In genomic region chr10:97503413-97503812, GRCh38 we compare ENCODE assay signal across 25 cellular contexts. TPM values are rescaled to one million over a fixed set of nuclear protein-coding genes. Genes with fewer than 3 reads are reported as not detected.
DNase-seq lines count a peak whose midpoint lies in the region; ATAC-seq and TF ChIP-seq lines count a peak whose summit lies in the region.
"Had no signal": no experiment of that assay in that cellular context is flagged by ENCODE, and none has a peak within 500 bp of the region (broad histone marks: within the 10 kb centered on the region; RNA-seq: fewer than 3 reads in every experiment).

No MANE protein-coding gene starts in this region.

- H3K23ac ChIP-seq in trophoblast cell (ENCODE audit: low read length) (no peak overlapping the region), mesendoderm (ENCODE audit: low read length) (no peak overlapping the region)

- no peaks in the 10 kb centered on the region for H3K9me3 ChIP-seq in heart right ventricle
- H3K9me3 ChIP-seq in trophoblast cell (ENCODE audit: insufficient read depth, low read depth, low read length) = peaks cover 2% of the 10 kb centered on the region
- H3K9me3 ChIP-seq: A549, body of pancreas, gastroesophageal sphincter, right lobe of liver, stomach had no signal

- peak; percentile 57 for DNase-seq in CD1c-positive myeloid dendritic cell (ENCODE audit: extremely low spot score)
- peak; percentile 71 for DNase-seq in NB4 (ENCODE audit: low read depth)
- peak; percentile 49 to 59 for DNase-seq in heart right ventricle
- no peak for DNase-seq in trophoblast cell
- no peak for DNase-seq in NCI-H2227 treated with DMSO at 0.1 percent for 48 hours (lab: John Stamatoyannopoulos, UW)
- DNase-seq in mesendoderm = no peak
- DNase-seq: activated B cell treated with CpG ODN at 0.5 μM for 24 hours; activated naive CD4-positive, alpha-beta T cell treated with Interleukin-2 at 50 U/mL for 16 hours; activated T-cell treated with anti-CD3 and anti-CD28 coated beads, Interleukin-2, amount 50 U/mL, for 72 hours; body of pancreas; CD8-positive, alpha-beta T cell; cerebellar nuclear complex; hippocampal formation; mesenchymal stem cell; NCI-H146; NCI-H446; NCI-H774; right lobe of liver; RPMI8226; stimulated activated CD4-positive, alpha-beta T cell treated with anti-CD3 and anti-CD28 coated beads, Interleukin-4, amount 100 ng/mL, for 1 hour; stomach had no signal

- H4K8ac ChIP-seq in trophoblast cell (ENCODE audit: low read depth, low read length) (no peak overlapping the region), mesendoderm (ENCODE audit: low read depth, low read length) (no peak overlapping the region)

- no peak overlapping the region for H4K12ac ChIP-seq in trophoblast cell (ENCODE audit: low read depth, low read length)

- no peak overlapping the region for H3K56ac ChIP-seq in mesendoderm (ENCODE audit: low read length)

- no peak overlapping the region for H3K14ac ChIP-seq in trophoblast cell (ENCODE audit: low read length)

- H3K36me3 ChIP-seq in heart right ventricle (no peaks in the 10 kb centered on the region), trophoblast cell (ENCODE audit: control insufficient read depth in 1 of 2, insufficient read depth in 2 of 2, low read length in 2 of 2) (no peaks in the 10 kb centered on the region), mesendoderm (ENCODE audit: control insufficient read depth, insufficient read depth, low read length) (no peaks in the 10 kb centered on the region)
- H3K36me3 ChIP-seq: gastroesophageal sphincter, right lobe of liver, stomach had no signal

- H3K4me1 ChIP-seq in heart right ventricle (peaks cover 3 to 58% (median 36%) of the 10 kb centered on the region in 9 donors), trophoblast cell (ENCODE audit: control insufficient read depth in 1 of 2, insufficient read depth in 2 of 2, low read length in 2 of 2) (peaks cover 5% of the 10 kb centered on the region in 2 experiments), mesendoderm (ENCODE audit: control insufficient read depth, low read depth, low read length) (peaks cover 7% of the 10 kb centered on the region)

- TF ChIP-seq CTCF in NB4 (IDR thresholded peaks at IDR 0.05; ENCODE audit: low read depth, low read length) (no peak), heart right ventricle (IDR thresholded peaks at IDR 0.05) (no peak)

- H3K79me1 ChIP-seq in trophoblast cell (ENCODE audit: low read length) (peaks cover 9% of the 10 kb centered on the region), mesendoderm (ENCODE audit: low read length) (peaks cover 26% of the 10 kb centered on the region)

- H3K18ac ChIP-seq in trophoblast cell (ENCODE audit: low read length) (no peak overlapping the region), mesendoderm (ENCODE audit: low read length) (no peak overlapping the region)

- H3K27me3 ChIP-seq in heart right ventricle (no peaks in the 10 kb centered on the region), trophoblast cell (ENCODE audit: insufficient read depth, low read length) (peaks cover 6% of the 10 kb centered on the region), mesendoderm (ENCODE audit: insufficient read depth, low read length, poor library complexity) (no peaks in the 10 kb centered on the region)
- H3K27me3 ChIP-seq: body of pancreas, gastroesophageal sphincter, right lobe of liver, stomach had no signal

- ATAC-seq in heart right ventricle = peak in 5 of 8 donors; percentile 7 to 47 (median 7)
- no peak for ATAC-seq in HG03280 (IDR thresholded peaks at IDR 0.05; ENCODE audit: unreplicated experiment)
- no peak for ATAC-seq in GM18505 (IDR thresholded peaks at IDR 0.05; ENCODE audit: unreplicated experiment)
- ATAC-seq: A549; activated T-cell treated with anti-CD3 and anti-CD28 coated beads, Interleukin-2, amount 50 U/mL, for 72 hours; body of pancreas; CD8-positive, alpha-beta T cell; gastroesophageal sphincter; right lobe of liver had no signal

- H3K4ac ChIP-seq in trophoblast cell (ENCODE audit: low read depth, low read length) (no peak overlapping the region), mesendoderm (ENCODE audit: low read depth, low read length) (no peak overlapping the region)

- no peak overlapping the region for H3K9ac ChIP-seq in trophoblast cell (ENCODE audit: low read length)
- H3K9ac ChIP-seq in mesendoderm (ENCODE audit: low read length) = no peak overlapping the region

- no peak overlapping the region for H2BK15ac ChIP-seq in mesendoderm (replicated peaks; ENCODE audit: low read depth)

- peak overlapping the region; percentile 6 for H2AFZ ChIP-seq in trophoblast cell (ENCODE audit: insufficient read depth, low read length, poor library complexity)

- peaks cover 7% of the 10 kb centered on the region for H3K79me2 ChIP-seq in trophoblast cell (ENCODE audit: control insufficient read depth, insufficient read depth, low read length, poor library complexity)
- H3K79me2 ChIP-seq in mesendoderm (ENCODE audit: control insufficient read depth, insufficient read depth, low read length) = peaks cover 7% of the 10 kb centered on the region

- H2BK120ac ChIP-seq in trophoblast cell (ENCODE audit: insufficient read depth, low read length, poor library complexity) (no peak overlapping the region), mesendoderm (ENCODE audit: low read depth, low read length) (no peak overlapping the region)

- H3K27ac ChIP-seq in heart right ventricle = peak overlapping the region in 7 of 10 donors; percentile 26 to 69 (median 52)
- no peak overlapping the region for H3K27ac ChIP-seq in trophoblast cell (ENCODE audit: low read depth, low read length)
- no peak overlapping the region for H3K27ac ChIP-seq in mesendoderm (ENCODE audit: low read depth, low read length)
- H3K27ac ChIP-seq: A549, body of pancreas, gastroesophageal sphincter, right lobe of liver, stomach had no signal

- H3K4me3 ChIP-seq in NB4 (ENCODE audit: low read depth, low read length) (no peak overlapping the region), heart right ventricle (no peak overlapping the region), trophoblast cell (ENCODE audit: low read depth, low read length) (no peak overlapping the region), mesendoderm (ENCODE audit: low read length) (no peak overlapping the region)
- H3K4me3 ChIP-seq: A549, body of pancreas, gastroesophageal sphincter, right lobe of liver, stomach had no signal

- intact Hi-C loops in heart right ventricle (cut with DNase I) = loop anchor here in 3 of 10 donors (5.0 kb wide), 2 partner anchors 39 to 49 kb away; no protein-coding TSS in a partner anchor

- H2BK5ac ChIP-seq in trophoblast cell (ENCODE audit: low read depth, low read length, poor library complexity) (no peak overlapping the region), mesendoderm (ENCODE audit: low read length) (no peak overlapping the region)

- WGBS in heart right ventricle, 2 donors = 54 to 56% methylated on average over 3 of the region's 3 CpGs
- WGBS in trophoblast cell (ENCODE audit: extremely low coverage, insufficient coverage, insufficient read length) = no CpG with 5 or more reads among the region's 3 CpGs
- WGBS in mesendoderm (ENCODE audit: extremely low coverage, insufficient coverage, low lambda C conversion rate) = no CpG with 5 or more reads among the region's 3 CpGs

- H3K4me2 ChIP-seq in trophoblast cell (ENCODE audit: low read length) (no peak overlapping the region), mesendoderm (ENCODE audit: low read length) (no peak overlapping the region)
- H3K4me2 ChIP-seq: A549 had no signal

- H2BK12ac ChIP-seq in trophoblast cell (ENCODE audit: low read length) = no peak overlapping the region

- no peak overlapping the region for H2AK5ac ChIP-seq in trophoblast cell (ENCODE audit: low read length)
- H2AK5ac ChIP-seq in mesendoderm (ENCODE audit: low read length) = no peak overlapping the region

- no peak for TF ChIP-seq POLR2A in NB4 (IDR thresholded peaks at IDR 0.05; ENCODE audit: extremely low read depth, insufficient read length)
- no peak for TF ChIP-seq POLR2A in GM18505 (IDR thresholded peaks at IDR 0.05; ENCODE audit: borderline replicate concordance, extremely low read depth, insufficient read depth, insufficient read length)

- no peak overlapping the region for H4K5ac ChIP-seq in mesendoderm (ENCODE audit: low read length)

- no peak overlapping the region for H4K91ac ChIP-seq in trophoblast cell (ENCODE audit: low read depth, low read length)

RNA-seq across cellular contexts. Expression of gene UBTD1, which starts 4.7 kb away (rescaled TPM):
- total RNA-seq in heart right ventricle = 10 to 100 TPM; 13.6 to 34.0 (median 20.5) TPM
- 10 to 100 TPM; 36.5 to 56.0 TPM for polyA plus RNA-seq in heart right ventricle
- 12.9 and 13.5 TPM in 2 replicates for polyA plus RNA-seq in trophoblast cell (2013)
- 14.0 TPM for polyA plus RNA-seq in mesendoderm (2013, experiment 1 of 2)
- polyA plus RNA-seq in mesendoderm (2013, experiment 2 of 2) = 13.9 TPM

RNA-seq across cellular contexts. Expression of gene MMS19, which starts 5.2 kb away (rescaled TPM):
- 10 to 100 TPM; 34.7 to 49.1 (median 43.8) TPM for total RNA-seq in heart right ventricle
- polyA plus RNA-seq in heart right ventricle = 10 to 100 TPM; 44.0 to 64.9 TPM
- polyA plus RNA-seq in trophoblast cell (2013) = 91.9 and 93.6 TPM in 2 replicates
- 109 TPM for polyA plus RNA-seq in mesendoderm (2013, experiment 1 of 2)
- polyA plus RNA-seq in mesendoderm (2013, experiment 2 of 2) = 111 TPM

RNA-seq across cellular contexts. Expression of gene ZDHHC16, which starts 57.4 kb away (rescaled TPM):
- total RNA-seq in heart right ventricle = 10 to 100 TPM; 13.4 to 27.3 (median 18.4) TPM
- 10 to 100 TPM; 21.1 to 49.6 TPM for polyA plus RNA-seq in heart right ventricle
- 33.1 and 33.5 TPM in 2 replicates for polyA plus RNA-seq in trophoblast cell (2013)
- polyA plus RNA-seq in mesendoderm (2013, experiment 1 of 2) = 42.5 TPM
- polyA plus RNA-seq in mesendoderm (2013, experiment 2 of 2) = 41.6 TPM

RNA-seq across cellular contexts. Expression of gene EXOSC1, which starts 57.6 kb away (rescaled TPM):
- 10 to 100 TPM; 11.7 to 20.3 (median 15.1) TPM for total RNA-seq in heart right ventricle
- polyA plus RNA-seq in heart right ventricle = 10 to 100 TPM; 31.0 to 31.3 TPM
- polyA plus RNA-seq in trophoblast cell (2013) = 46.4 and 49.2 TPM in 2 replicates
- 87.4 TPM for polyA plus RNA-seq in mesendoderm (2013, experiment 1 of 2)
- polyA plus RNA-seq in mesendoderm (2013, experiment 2 of 2) = 87.3 TPM

Comparison
In these comparisons a context has a peak if more than half of its experiments do, and no peak if none do; other contexts are left out.
1. DNase-seq: peak in CD1c-positive myeloid dendritic cell (single experiment), NB4 (single experiment) and heart right ventricle (2 of 2); none in trophoblast cell (0 of 2), NCI-H2227 treated with DMSO at 0.1 percent for 48 hours (single experiment) and mesendoderm (single experiment).
2. ATAC-seq: peak in heart right ventricle (5 of 8); none in HG03280 (single experiment) and GM18505 (single experiment).
3. H3K27ac ChIP-seq: peak in heart right ventricle (7 of 10); none in trophoblast cell (single experiment) and mesendoderm (single experiment).